1 cellular context compared by ENCODE assay signal in genomic region chr1:214513394-214513793, GRCh38.
TF ChIP-seq lines count a peak whose summit lies in the region.

No MANE protein-coding gene starts in this region.

TF ChIP-seq in GM23338, 12 proteins besides CTCF, POLR2A, EP300 and RAD21 (continued from another document):
- TF ChIP-seq, protein P1, sequence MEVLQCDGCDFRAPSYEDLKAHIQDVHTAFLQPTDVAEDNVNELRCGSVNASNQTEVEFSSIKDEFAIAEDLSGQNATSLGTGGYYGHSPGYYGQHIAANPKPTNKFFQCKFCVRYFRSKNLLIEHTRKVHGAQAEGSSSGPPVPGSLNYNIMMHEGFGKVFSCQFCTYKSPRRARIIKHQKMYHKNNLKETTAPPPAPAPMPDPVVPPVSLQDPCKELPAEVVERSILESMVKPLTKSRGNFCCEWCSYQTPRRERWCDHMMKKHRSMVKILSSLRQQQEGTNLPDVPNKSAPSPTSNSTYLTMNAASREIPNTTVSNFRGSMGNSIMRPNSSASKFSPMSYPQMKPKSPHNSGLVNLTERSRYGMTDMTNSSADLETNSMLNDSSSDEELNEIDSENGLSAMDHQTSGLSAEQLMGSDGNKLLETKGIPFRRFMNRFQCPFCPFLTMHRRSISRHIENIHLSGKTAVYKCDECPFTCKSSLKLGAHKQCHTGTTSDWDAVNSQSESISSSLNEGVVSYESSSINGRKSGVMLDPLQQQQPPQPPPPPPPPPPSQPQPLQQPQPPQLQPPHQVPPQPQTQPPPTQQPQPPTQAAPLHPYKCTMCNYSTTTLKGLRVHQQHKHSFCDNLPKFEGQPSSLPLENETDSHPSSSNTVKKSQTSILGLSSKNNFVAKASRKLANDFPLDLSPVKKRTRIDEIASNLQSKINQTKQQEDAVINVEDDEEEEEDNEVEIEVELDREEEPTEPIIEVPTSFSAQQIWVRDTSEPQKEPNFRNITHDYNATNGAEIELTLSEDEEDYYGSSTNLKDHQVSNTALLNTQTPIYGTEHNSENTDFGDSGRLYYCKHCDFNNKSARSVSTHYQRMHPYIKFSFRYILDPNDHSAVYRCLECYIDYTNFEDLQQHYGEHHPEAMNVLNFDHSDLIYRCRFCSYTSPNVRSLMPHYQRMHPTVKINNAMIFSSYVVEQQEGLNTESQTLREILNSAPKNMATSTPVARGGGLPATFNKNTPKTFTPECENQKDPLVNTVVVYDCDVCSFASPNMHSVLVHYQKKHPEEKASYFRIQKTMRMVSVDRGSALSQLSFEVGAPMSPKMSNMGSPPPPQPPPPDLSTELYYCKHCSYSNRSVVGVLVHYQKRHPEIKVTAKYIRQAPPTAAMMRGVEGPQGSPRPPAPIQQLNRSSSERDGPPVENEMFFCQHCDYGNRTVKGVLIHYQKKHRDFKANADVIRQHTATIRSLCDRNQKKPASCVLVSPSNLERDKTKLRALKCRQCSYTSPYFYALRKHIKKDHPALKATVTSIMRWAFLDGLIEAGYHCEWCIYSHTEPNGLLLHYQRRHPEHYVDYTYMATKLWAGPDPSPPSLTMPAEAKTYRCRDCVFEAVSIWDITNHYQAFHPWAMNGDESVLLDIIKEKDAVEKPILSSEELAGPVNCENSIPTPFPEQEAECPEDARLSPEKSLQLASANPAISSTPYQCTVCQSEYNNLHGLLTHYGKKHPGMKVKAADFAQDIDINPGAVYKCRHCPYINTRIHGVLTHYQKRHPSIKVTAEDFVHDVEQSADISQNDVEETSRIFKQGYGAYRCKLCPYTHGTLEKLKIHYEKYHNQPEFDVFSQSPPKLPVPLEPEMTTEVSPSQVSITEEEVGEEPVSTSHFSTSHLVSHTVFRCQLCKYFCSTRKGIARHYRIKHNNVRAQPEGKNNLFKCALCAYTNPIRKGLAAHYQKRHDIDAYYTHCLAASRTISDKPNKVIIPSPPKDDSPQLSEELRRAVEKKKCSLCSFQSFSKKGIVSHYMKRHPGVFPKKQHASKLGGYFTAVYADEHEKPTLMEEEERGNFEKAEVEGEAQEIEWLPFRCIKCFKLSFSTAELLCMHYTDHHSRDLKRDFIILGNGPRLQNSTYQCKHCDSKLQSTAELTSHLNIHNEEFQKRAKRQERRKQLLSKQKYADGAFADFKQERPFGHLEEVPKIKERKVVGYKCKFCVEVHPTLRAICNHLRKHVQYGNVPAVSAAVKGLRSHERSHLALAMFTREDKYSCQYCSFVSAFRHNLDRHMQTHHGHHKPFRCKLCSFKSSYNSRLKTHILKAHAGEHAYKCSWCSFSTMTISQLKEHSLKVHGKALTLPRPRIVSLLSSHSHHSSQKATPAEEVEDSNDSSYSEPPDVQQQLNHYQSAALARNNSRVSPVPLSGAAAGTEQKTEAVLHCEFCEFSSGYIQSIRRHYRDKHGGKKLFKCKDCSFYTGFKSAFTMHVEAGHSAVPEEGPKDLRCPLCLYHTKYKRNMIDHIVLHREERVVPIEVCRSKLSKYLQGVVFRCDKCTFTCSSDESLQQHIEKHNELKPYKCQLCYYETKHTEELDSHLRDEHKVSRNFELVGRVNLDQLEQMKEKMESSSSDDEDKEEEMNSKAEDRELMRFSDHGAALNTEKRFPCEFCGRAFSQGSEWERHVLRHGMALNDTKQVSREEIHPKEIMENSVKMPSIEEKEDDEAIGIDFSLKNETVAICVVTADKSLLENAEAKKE (CRISPR knock-in tag; IDR thresholded peaks at IDR 0.05), result no peak
- TF ChIP-seq NANOG (IDR thresholded peaks at IDR 0.05; ENCODE audit: borderline replicate concordance), result no peak
- no peak for TF ChIP-seq REST (IDR thresholded peaks at IDR 0.05; ENCODE audit: unreplicated experiment)
